21 cellular contexts compared by ENCODE assay signal in genomic region chr6:121682666-121683065, GRCh38.
"Had no signal": no experiment of that assay in that cellular context is flagged by ENCODE, and none has a peak within 500 bp of the region (broad histone marks: within the 10 kb centered on the region; RNA-seq: fewer than 3 reads in every experiment).

No MANE protein-coding gene starts in this region.

- H3K27ac ChIP-seq: coronary artery, dorsolateral prefrontal cortex, esophagus squamous epithelium, gastrocnemius medialis, heart right ventricle, left lung, lower lobe of right lung had no signal

- H3K9me3 ChIP-seq: esophagus squamous epithelium, gastrocnemius medialis, left lung, lower lobe of right lung, mucosa of descending colon had no signal

- H3K9me3 Mint-ChIP-seq: mesothelial cell of epicardium had no signal

- H3K27me3 ChIP-seq: esophagus squamous epithelium, gastrocnemius medialis, heart right ventricle, left lung had no signal

- H3K4me3 Mint-ChIP-seq: mesothelial cell of epicardium, naive B cell had no signal

- H3K4me3 ChIP-seq: coronary artery, dorsolateral prefrontal cortex, esophagus squamous epithelium, gastrocnemius medialis, heart right ventricle, left lung, lower lobe of right lung, mucosa of descending colon had no signal

- H3K36me3 ChIP-seq: esophagus squamous epithelium, gastrocnemius medialis, heart right ventricle, left lung, lower lobe of right lung had no signal

- H3K36me3 Mint-ChIP-seq: mesothelial cell of epicardium, naive B cell had no signal

- H3K4me1 ChIP-seq: esophagus squamous epithelium, gastrocnemius medialis, heart right ventricle, left lung, lower lobe of right lung had no signal

- H3K27me3 Mint-ChIP-seq: naive B cell had no signal

- H3K4me1 Mint-ChIP-seq: naive B cell had no signal

- DNase-seq: dermis blood vessel endothelial cell; dorsolateral prefrontal cortex; effector CD4-positive, alpha-beta T cell; effector memory CD4-positive, alpha-beta T cell; esophagus squamous epithelium; foreskin fibroblast; foreskin melanocyte; gastrocnemius medialis; glutamatergic neuron; head of caudate nucleus; heart right ventricle; hippocampal formation; left cardiac atrium; left lung; left ventricle myocardium superior; lower lobe of right lung; mesenchymal stem cell; mucosa of descending colon; naive B cell had no signal

- H3K27ac Mint-ChIP-seq: mesothelial cell of epicardium had no signal
